9 cellular contexts compared by ENCODE assay signal in genomic region chr7:75565129-75565528, GRCh38.
A peak's percentile ranks its signal among the peaks of the same experiment; 100 is the strongest.
DNase-seq lines count a peak whose midpoint lies in the region; TF ChIP-seq lines count a peak whose summit lies in the region.
"Had no signal": no experiment of that assay in that cellular context is flagged by ENCODE, and none has a peak within 500 bp of the region (broad histone marks: within the 10 kb centered on the region; RNA-seq: fewer than 3 reads in every experiment).

No MANE protein-coding gene starts in this region.

- 42% methylated on average over 4 of the region's 4 CpGs for WGBS in esophagus muscularis mucosa

- no peaks in the 10 kb centered on the region for H3K9me3 ChIP-seq in esophagus muscularis mucosa

- no peak overlapping the region for H3K4me3 ChIP-seq in esophagus muscularis mucosa

- no peaks in the 10 kb centered on the region for H3K36me3 Mint-ChIP-seq in activated CD4-positive, alpha-beta T cell treated with anti-CD3 and anti-CD28 coated beads, Interleukin-2, amount 10 ng/mL, durations not matched to agents 24 days and 14 days (ENCODE audit: low read depth)

- H3K9me3 Mint-ChIP-seq in activated CD4-positive, alpha-beta T cell treated with anti-CD3 and anti-CD28 coated beads, Interleukin-2, amount 10 ng/mL, durations not matched to agents 24 days and 14 days = peaks cover 5% of the 10 kb centered on the region

- no peak for TF ChIP-seq EP300 in esophagus muscularis mucosa (IDR thresholded peaks at IDR 0.05)

- TF ChIP-seq POLR2A in esophagus muscularis mucosa (IDR thresholded peaks at IDR 0.05; ENCODE audit: low read depth) = no peak

- H3K27me3 ChIP-seq in esophagus muscularis mucosa = no peaks in the 10 kb centered on the region

- no peaks in the 10 kb centered on the region for H3K4me1 Mint-ChIP-seq in activated CD4-positive, alpha-beta T cell treated with anti-CD3 and anti-CD28 coated beads, Interleukin-2, amount 10 ng/mL, durations not matched to agents 24 days and 14 days

- no peak overlapping the region for H3K4me3 Mint-ChIP-seq in activated CD4-positive, alpha-beta T cell treated with anti-CD3 and anti-CD28 coated beads, Interleukin-2, amount 10 ng/mL, durations not matched to agents 24 days and 14 days

- DNase-seq in NCI-H460 (ENCODE audit: extremely low read depth, low read depth) = peak; percentile 48
- no peak for DNase-seq in esophagus muscularis mucosa (ENCODE audit: extremely low spot score)
- peak; percentile 83 for DNase-seq in non-pigmented ciliary epithelial cell (ENCODE audit: low read depth)
- no peak for DNase-seq in stimulated activated CD4-positive, alpha-beta T cell treated with anti-CD3 and anti-CD28 coated beads, Interleukin-12 subunit alpha, Interleukin-12 subunit beta, amount 100 ng/mL, for 4 hours
- no peak for DNase-seq in activated CD4-positive, alpha-beta T cell treated with anti-CD3 and anti-CD28 coated beads, Interleukin-2, amount 10 ng/mL, durations not matched to agents 24 days and 14 days
- DNase-seq in stimulated activated CD4-positive, alpha-beta T cell treated with anti-CD3 and anti-CD28 coated beads, Interleukin-1b, Interleukin-23, amount 100 ng/mL, for 48 hours = no peak
- no peak for DNase-seq in ecto neural progenitor cell (ENCODE audit: low spot score)
- DNase-seq: activated gamma-delta T cell had no signal

- intact Hi-C loops in esophagus muscularis mucosa (cut with DNase I) = no loop called here
- intact Hi-C loops in activated CD4-positive, alpha-beta T cell treated with anti-CD3 and anti-CD28 coated beads, Interleukin-2, amount 10 ng/mL, durations not matched to agents 24 days and 14 days (cut with micrococcal nuclease) = no loop called here

- no peaks in the 10 kb centered on the region for H3K27me3 Mint-ChIP-seq in activated CD4-positive, alpha-beta T cell treated with anti-CD3 and anti-CD28 coated beads, Interleukin-2, amount 10 ng/mL, durations not matched to agents 24 days and 14 days

- peaks cover 4 to 15% (median 7%) of the 10 kb centered on the region in 4 donors for H3K4me1 ChIP-seq in esophagus muscularis mucosa

- H3K36me3 ChIP-seq in esophagus muscularis mucosa = peaks cover 30 to 88% (median 62%) of the 10 kb centered on the region in 4 donors

- no peak overlapping the region for H3K27ac Mint-ChIP-seq in activated CD4-positive, alpha-beta T cell treated with anti-CD3 and anti-CD28 coated beads, Interleukin-2, amount 10 ng/mL, durations not matched to agents 24 days and 14 days

- TF ChIP-seq CTCF in C4-2B (conservative IDR thresholded peaks at IDR 0.05) (no peak), esophagus muscularis mucosa (IDR thresholded peaks at IDR 0.05) (no peak)

- H3K27ac ChIP-seq in C4-2B (peak overlapping the region; percentile 57), esophagus muscularis mucosa (replicated peaks in 1 of 4) (peak overlapping the region in 3 of 4 donors; percentile 40 to 70 (median 55))

Comparison
In these comparisons a context has a peak if more than half of its experiments do, and no peak if none do; other contexts are left out.
1. DNase-seq: peak in NCI-H460 (single experiment) and non-pigmented ciliary epithelial cell (single experiment); none in esophagus muscularis mucosa (single experiment), stimulated activated CD4-positive, alpha-beta T cell treated with anti-CD3 and anti-CD28 coated beads, Interleukin-12 subunit alpha, Interleukin-12 subunit beta, amount 100 ng/mL, for 4 hours (single experiment), activated CD4-positive, alpha-beta T cell treated with anti-CD3 and anti-CD28 coated beads, Interleukin-2, amount 10 ng/mL, durations not matched to agents 24 days and 14 days (single experiment), stimulated activated CD4-positive, alpha-beta T cell treated with anti-CD3 and anti-CD28 coated beads, Interleukin-1b, Interleukin-23, amount 100 ng/mL, for 48 hours (single experiment) and ecto neural progenitor cell (single experiment).